ENCODE assay signal across 1 cellular context in genomic region chr10:86399879-86400704, GRCh38.
A peak's percentile ranks its signal among the peaks of the same experiment; 100 is the strongest.
TF ChIP-seq lines count a peak whose summit lies in the region.

No MANE protein-coding gene starts in this region.

TF ChIP-seq in K562, 482 proteins besides CTCF, POLR2A, EP300 and RAD21 (continued from another document and continues in another):
- TF ChIP-seq AFF4 (CRISPR knock-in tag; IDR thresholded peaks at IDR 0.05) (no peak), TAF7 (tag; IDR thresholded peaks at IDR 0.05) (no peak), RBBP5 (IDR thresholded peaks at IDR 0.05; ENCODE audit: borderline replicate concordance, insufficient read depth, low read length, poor library complexity, severe bottlenecking) (peak; percentile 33), HIVEP1 (CRISPR knock-in tag; IDR thresholded peaks at IDR 0.05) (no peak), CHCHD3 (CRISPR knock-in tag; IDR thresholded peaks at IDR 0.05) (no peak), ZNF354B (CRISPR knock-in tag; IDR thresholded peaks at IDR 0.05) (no peak), CGGBP1 (CRISPR knock-in tag; IDR thresholded peaks at IDR 0.05) (no peak), XRCC3 (IDR thresholded peaks at IDR 0.05) (no peak), ZBTB12 (CRISPR knock-in tag; IDR thresholded peaks at IDR 0.05) (no peak), STAT5A (IDR thresholded peaks at IDR 0.05; ENCODE audit: borderline replicate concordance, low read length) (no peak), MLX (CRISPR knock-in tag; conservative IDR thresholded peaks at IDR 0.05) (no peak), MTA3 (IDR thresholded peaks at IDR 0.05; ENCODE audit: borderline replicate concordance) (peak; percentile 40; the same call in 1 of the 2 replicates), USF1 (CRISPR knock-in tag; IDR thresholded peaks at IDR 0.05) (no peak), KLF1 (tag; IDR thresholded peaks at IDR 0.05) (no peak), RREB1 (CRISPR knock-in tag; IDR thresholded peaks at IDR 0.05) (no peak), TBL1XR1 (IDR thresholded peaks at IDR 0.05; ENCODE audit: low read length in 2 of 2) (no peak), ZNF436 (CRISPR knock-in tag; IDR thresholded peaks at IDR 0.05) (no peak), ZC3H11A (IDR thresholded peaks at IDR 0.05; ENCODE audit: low read depth, low read length) (no peak), BACH1 (tag; IDR thresholded peaks at IDR 0.05) (no peak), MXD1 (CRISPR knock-in tag; IDR thresholded peaks at IDR 0.05; ENCODE audit: borderline replicate concordance, poor library complexity, severe bottlenecking) (no peak), NFE2L1 (tag; IDR thresholded peaks at IDR 0.05; ENCODE audit: borderline replicate concordance, low read depth) (no peak), ZNF609 (CRISPR knock-in tag; IDR thresholded peaks at IDR 0.05; ENCODE audit: borderline replicate concordance) (no peak), KLF6 (CRISPR knock-in tag; IDR thresholded peaks at IDR 0.05; ENCODE audit: borderline replicate concordance) (no peak), SREBF1 (IDR thresholded peaks at IDR 0.05; ENCODE audit: borderline replicate concordance, low read depth, low read length) (no peak), ZNF263 (CRISPR knock-in tag; IDR thresholded peaks at IDR 0.05; ENCODE audit: borderline replicate concordance) (peak; percentile 81), EP400 (IDR thresholded peaks at IDR 0.05) (no peak), SETDB1 (IDR thresholded peaks at IDR 0.05; ENCODE audit: low read length) (no peak), TFAP4 (CRISPR knock-in tag; IDR thresholded peaks at IDR 0.05; ENCODE audit: borderline replicate concordance) (peak; percentile 46; the same call in 1 of the 2 replicates), PBX2 (CRISPR knock-in tag; IDR thresholded peaks at IDR 0.05; ENCODE audit: low read depth) (no peak), PBX2 (tag; conservative IDR thresholded peaks at IDR 0.05; ENCODE audit: low read depth) (no peak), ZNF583 (CRISPR knock-in tag; IDR thresholded peaks at IDR 0.05) (no peak), MITF (IDR thresholded peaks at IDR 0.05) (no peak), TEAD2 (tag; IDR thresholded peaks at IDR 0.05) (no peak), ZNF764 (CRISPR knock-in tag; IDR thresholded peaks at IDR 0.05; ENCODE audit: low read depth) (no peak), PHTF2 (CRISPR knock-in tag; IDR thresholded peaks at IDR 0.05) (no peak)
